ENCODE assay signal across 17 cellular contexts in genomic region chr2:147485210-147485851, GRCh38.
"Had no signal": no experiment of that assay in that cellular context is flagged by ENCODE, and none has a peak within 500 bp of the region (broad histone marks: within the 10 kb centered on the region; RNA-seq: fewer than 3 reads in every experiment).

No MANE protein-coding gene starts in this region.

- H3K27ac Mint-ChIP-seq: activated naive CD4-positive, alpha-beta T cell treated with anti-CD3 and anti-CD28 coated beads for 36 hours; activated naive CD8-positive, alpha-beta T cell treated with anti-CD3 and anti-CD28 coated beads, Interleukin-2, amount 50 U/mL, for 24 hours; activated T-helper 2 cell treated with anti-CD3 and anti-CD28 coated beads, Interferon-gamma antibody, Interleukin-2, Interleukin-4, amounts not matched to agents 10 μg/mL and 5 μg/mL and 100 μg/mL, durations not matched to agents 14 hours and 24 hours and 36 hours; natural killer cell; stimulated activated naive B cell treated with anti-CD40 and anti-IgM and Interleukin-4, amounts not matched to agents 10 μg/mL and 1 μg/mL and 100 μg/mL, for 72 hours had no signal

- H3K36me3 ChIP-seq: cardiac muscle cell, left lung, tibial artery, uterus had no signal

- FAIRE-seq: frontal cortex, keratinocyte had no signal

- DNase-seq: activated CD4-positive, alpha-beta T cell treated with anti-CD3 and anti-CD28 coated beads for 1 hour; activated CD4-positive, alpha-beta T cell treated with anti-CD3 and anti-CD28 coated beads, Interleukin-2, amount 50 U/mL, for 4 hours; activated naive CD4-positive, alpha-beta T cell treated with anti-CD3 and anti-CD28 coated beads for 36 hours; activated naive CD8-positive, alpha-beta T cell treated with anti-CD3 and anti-CD28 coated beads, Interleukin-2, amount 50 U/mL, for 24 hours; head of caudate nucleus; left lung; mesenchymal stem cell; natural killer cell; stimulated activated CD4-positive, alpha-beta T cell treated with anti-CD3 and anti-CD28 coated beads, Interleukin-2, amount 100 ng/mL, for 48 hours; stimulated activated naive B cell treated with anti-CD40 and anti-IgM and Interleukin-4, amounts not matched to agents 10 μg/mL and 1 μg/mL and 100 μg/mL, for 72 hours; T-helper 9 cell; tibial artery; uterus had no signal

- H3K9me3 ChIP-seq: left lung, tibial artery, uterus had no signal

- H3K4me3 Mint-ChIP-seq: activated naive CD4-positive, alpha-beta T cell treated with anti-CD3 and anti-CD28 coated beads for 36 hours; activated naive CD8-positive, alpha-beta T cell treated with anti-CD3 and anti-CD28 coated beads, Interleukin-2, amount 50 U/mL, for 24 hours; natural killer cell; stimulated activated naive B cell treated with anti-CD40 and anti-IgM and Interleukin-4, amounts not matched to agents 10 μg/mL and 1 μg/mL and 100 μg/mL, for 72 hours had no signal

- H3K4me1 Mint-ChIP-seq: stimulated activated naive B cell treated with anti-CD40 and anti-IgM and Interleukin-4, amounts not matched to agents 10 μg/mL and 1 μg/mL and 100 μg/mL, for 72 hours had no signal

- H3K27me3 Mint-ChIP-seq: activated naive CD8-positive, alpha-beta T cell treated with anti-CD3 and anti-CD28 coated beads, Interleukin-2, amount 50 U/mL, for 24 hours; stimulated activated naive B cell treated with anti-CD40 and anti-IgM and Interleukin-4, amounts not matched to agents 10 μg/mL and 1 μg/mL and 100 μg/mL, for 72 hours had no signal

- H3K9me3 Mint-ChIP-seq: activated naive CD4-positive, alpha-beta T cell treated with anti-CD3 and anti-CD28 coated beads for 36 hours; activated naive CD8-positive, alpha-beta T cell treated with anti-CD3 and anti-CD28 coated beads, Interleukin-2, amount 50 U/mL, for 24 hours; activated T-helper 2 cell treated with anti-CD3 and anti-CD28 coated beads, Interferon-gamma antibody, Interleukin-2, Interleukin-4, amounts not matched to agents 10 μg/mL and 5 μg/mL and 100 μg/mL, durations not matched to agents 14 hours and 24 hours and 36 hours; natural killer cell; stimulated activated naive B cell treated with anti-CD40 and anti-IgM and Interleukin-4, amounts not matched to agents 10 μg/mL and 1 μg/mL and 100 μg/mL, for 72 hours had no signal

- H3K36me3 Mint-ChIP-seq: natural killer cell; stimulated activated naive B cell treated with anti-CD40 and anti-IgM and Interleukin-4, amounts not matched to agents 10 μg/mL and 1 μg/mL and 100 μg/mL, for 72 hours had no signal

- H3K4me3 ChIP-seq: cardiac muscle cell, left lung, tibial artery, uterus had no signal

- H3K27ac ChIP-seq: cardiac muscle cell, left lung, tibial artery, uterus had no signal

- ATAC-seq: activated naive CD8-positive, alpha-beta T cell treated with anti-CD3 and anti-CD28 coated beads, Interleukin-2, amount 50 U/mL, for 24 hours; left lung; natural killer cell; stimulated activated naive B cell treated with anti-CD40 and anti-IgM and Interleukin-4, amounts not matched to agents 10 μg/mL and 1 μg/mL and 100 μg/mL, for 72 hours had no signal

- H3K4me1 ChIP-seq: left lung, tibial artery, uterus had no signal

- H3K27me3 ChIP-seq: left lung, tibial artery, uterus had no signal
